8 cellular contexts compared by ENCODE assay signal in genomic region chr9:101796044-101796443, GRCh38. TPM values are rescaled to one million over a fixed set of nuclear protein-coding genes. Genes with fewer than 3 reads are reported as not detected.
"Had no signal": no experiment of that assay in that cellular context is flagged by ENCODE, and none has a peak within 500 bp of the region (broad histone marks: within the 10 kb centered on the region; RNA-seq: fewer than 3 reads in every experiment).

No MANE protein-coding gene starts in this region.

- H3K9ac ChIP-seq: GM23248 had no signal

- H2AFZ ChIP-seq: GM23248 had no signal

- FAIRE-seq: HepG2 had no signal

- DNase-seq: GM23248, GOT3, H9, HCEC 1CT, KG1 had no signal

- H3K4me3 ChIP-seq: GM23248 had no signal

- ATAC-seq: HepG2 had no signal

- H3K27ac ChIP-seq: GM23248, HL-60 had no signal

RNA-seq across cellular contexts. Expression of gene GRIN3A, which starts 57.6 kb away (rescaled TPM):
- total RNA-seq: GM23248, H9, HepG2 had no signal
- polyA plus RNA-seq: GM23248, HepG2, IgD-negative memory B cell had no signal
